In the genomic region with DNA sequence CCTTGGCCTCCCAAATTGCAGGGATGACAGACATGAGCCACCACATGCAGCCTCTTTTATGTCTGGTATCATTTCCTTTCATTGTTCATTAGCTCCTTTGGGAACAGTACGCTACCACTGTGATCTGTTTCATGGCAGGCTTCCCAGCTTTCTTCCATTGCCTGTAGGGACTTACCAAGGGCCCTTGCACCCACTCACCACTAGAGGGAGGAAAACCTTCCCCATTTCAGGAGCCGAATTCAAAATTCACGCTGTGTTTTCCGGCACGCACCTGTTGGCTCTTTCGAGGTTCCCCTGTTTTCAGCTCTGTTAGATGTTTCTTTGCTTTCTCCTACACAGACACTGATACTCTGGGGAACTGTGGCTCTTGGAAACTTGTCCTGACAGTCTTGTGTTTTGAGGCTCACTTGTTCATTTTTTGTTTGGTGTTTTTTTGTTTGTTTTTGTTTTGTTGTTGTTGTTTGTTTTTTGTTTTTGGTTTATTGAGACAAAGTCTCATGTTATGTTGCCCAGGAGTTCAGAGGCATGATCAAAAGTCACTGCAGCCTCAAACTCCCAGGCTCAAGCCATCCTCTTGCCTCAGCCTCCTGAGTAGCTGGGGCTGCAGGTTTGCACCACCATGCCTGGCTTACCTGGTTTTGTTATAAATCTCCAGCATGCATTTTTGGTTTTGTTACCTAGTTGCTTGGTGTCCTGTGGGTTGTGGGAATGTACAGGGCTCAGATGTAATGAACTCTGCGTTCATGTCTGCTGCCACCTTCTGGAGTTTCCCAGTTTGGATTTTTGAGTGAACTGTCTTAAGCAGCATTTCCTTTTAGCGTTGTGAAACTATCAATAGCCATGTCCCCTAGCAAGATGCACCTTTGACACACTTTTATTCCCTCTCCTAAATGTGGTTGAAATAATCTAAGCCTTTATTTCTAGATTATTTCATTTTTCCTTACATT, we compare ENCODE assay signal across 1 cellular context.
TF ChIP-seq lines count a peak whose summit lies in the region.

No MANE protein-coding gene starts in this region.

TF ChIP-seq in Ishikawa, 13 proteins besides CTCF, POLR2A, EP300 and RAD21:
- 0 out of 2 replicates have a peak, but pooled peaks have one; percentile 25 for TF ChIP-seq YY1 (IDR thresholded peaks at IDR 0.05; ENCODE audit: low read depth)
- no peak for TF ChIP-seq TCF12 (IDR thresholded peaks at IDR 0.05; ENCODE audit: low read depth)
- no peak for TF ChIP-seq TAF1 (IDR thresholded peaks at IDR 0.05; ENCODE audit: low read depth)
- no peak for TF ChIP-seq EGR1 (IDR thresholded peaks at IDR 0.05)
- TF ChIP-seq, protein P1, sequence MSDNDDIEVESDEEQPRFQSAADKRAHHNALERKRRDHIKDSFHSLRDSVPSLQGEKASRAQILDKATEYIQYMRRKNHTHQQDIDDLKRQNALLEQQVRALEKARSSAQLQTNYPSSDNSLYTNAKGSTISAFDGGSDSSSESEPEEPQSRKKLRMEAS (IDR thresholded peaks at IDR 0.05), result peak; percentile 86
- no peak for TF ChIP-seq CREB1 (IDR thresholded peaks at IDR 0.05; ENCODE audit: low read depth)
